17 cellular contexts compared by ENCODE assay signal in the genomic region with DNA sequence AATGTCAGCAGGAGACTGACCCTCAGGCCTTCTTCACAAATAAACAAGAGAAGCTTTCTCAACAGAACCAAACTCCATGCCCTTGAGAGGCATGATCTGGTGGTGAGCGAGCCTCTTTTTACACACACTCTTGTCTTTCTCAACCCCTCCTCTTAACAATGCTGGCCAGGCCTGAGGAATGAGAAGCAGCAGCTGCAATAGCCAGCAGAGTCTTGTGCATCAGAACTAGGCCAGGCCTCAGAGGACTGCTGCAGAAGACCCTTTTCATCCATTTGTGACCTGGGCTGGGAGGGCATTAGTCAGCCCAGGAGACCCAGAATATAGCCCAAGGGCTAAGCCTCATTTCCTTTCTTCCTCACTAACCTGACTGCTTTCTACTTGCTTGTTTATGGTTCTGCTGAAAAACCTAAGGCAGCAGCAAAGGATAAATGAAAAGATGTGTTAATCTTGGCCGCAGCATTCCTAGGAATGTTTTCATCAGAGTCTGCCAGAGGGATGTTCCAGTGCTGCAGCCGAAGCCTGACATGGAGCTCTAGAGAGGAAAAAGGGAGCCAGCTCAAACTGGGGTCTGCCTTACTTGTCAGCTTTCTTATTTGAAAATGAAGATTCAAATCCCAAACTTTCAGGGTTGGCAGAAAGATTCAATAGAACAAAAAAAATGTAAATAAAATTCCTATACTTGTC.
"Had no signal": no experiment of that assay in that cellular context is flagged by ENCODE, and none has a peak within 500 bp of the region (broad histone marks: within the 10 kb centered on the region; RNA-seq: fewer than 3 reads in every experiment).

No MANE protein-coding gene starts in this region.

- H3K4me3 ChIP-seq: skin epidermis had no signal

- ATAC-seq: activated T-cell treated with anti-CD3 and anti-CD28 coated beads, Interleukin-2, amount 50 U/mL, for 72 hours had no signal

- DNase-seq: activated CD4-positive, alpha-beta T cell treated with anti-CD3 and anti-CD28 coated beads, Interleukin-2, amount 10 ng/mL, durations not matched to agents 24 days and 14 days; activated CD4-positive, CD25-positive, alpha-beta regulatory T cell; activated CD8-positive, alpha-beta memory T cell treated with anti-CD3 and anti-CD28 coated beads, Interleukin-2, amount 50 U/mL, for 48 hours; activated gamma-delta T cell; activated T-cell treated with anti-CD3 and anti-CD28 coated beads, Interleukin-2, amount 50 U/mL, for 72 hours; amniotic stem cell; effector memory CD4-positive, alpha-beta T cell; foreskin melanocyte; head of caudate nucleus; mesenchymal stem cell; stimulated activated CD4-positive, alpha-beta T cell treated with anti-CD3 and anti-CD28 coated beads, Interleukin-15, amount 100 ng/mL, for 24 hours; stimulated activated CD4-positive, alpha-beta T cell treated with anti-CD3 and anti-CD28 coated beads, Interleukin-4, amount 100 ng/mL, for 24 hours; stimulated activated naive CD4-positive, alpha-beta T cell; substantia nigra; T-helper 2 cell; trophoblast cell had no signal
